Comparison of ENCODE assay signal across 4 cellular contexts in genomic region chr15:43070249-43070648, GRCh38.
"Had no signal": no experiment of that assay in that cellular context is flagged by ENCODE, and none has a peak within 500 bp of the region (broad histone marks: within the 10 kb centered on the region; RNA-seq: fewer than 3 reads in every experiment).

No MANE protein-coding gene starts in this region.

- ATAC-seq: GM12878 had no signal

- DNase-seq: GDM1, GF-D8 had no signal

- FAIRE-seq: G401.6, GM12878 had no signal

- H3K4me3 ChIP-seq: GM12878 had no signal
